In the genomic region with DNA sequence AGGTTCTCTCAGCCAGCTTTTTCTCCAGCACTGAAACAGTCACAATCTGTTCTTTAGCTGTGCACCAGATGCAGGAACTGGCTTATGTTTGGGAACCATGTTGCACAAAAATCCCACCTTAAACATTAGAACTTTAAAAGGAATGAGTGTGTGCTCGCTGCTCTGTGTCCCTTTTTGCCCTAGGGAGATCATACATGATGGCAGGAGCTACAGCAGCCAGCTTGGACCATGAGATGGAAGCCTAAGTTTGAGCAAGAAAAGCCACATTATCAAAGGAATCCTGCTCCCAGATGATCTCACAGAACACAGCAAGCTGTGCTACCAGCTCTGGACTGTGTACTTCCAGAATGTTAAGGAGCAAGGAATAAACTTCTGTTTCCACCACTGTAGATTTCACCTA, we compare ENCODE assay signal across 24 cellular contexts. TPM values are rescaled to one million over a fixed set of nuclear protein-coding genes. Genes with fewer than 3 reads are reported as not detected.
"Had no signal": no experiment of that assay in that cellular context is flagged by ENCODE, and none has a peak within 500 bp of the region (broad histone marks: within the 10 kb centered on the region; RNA-seq: fewer than 3 reads in every experiment).

No MANE protein-coding gene starts in this region.

- H3K4me1 ChIP-seq: parathyroid adenoma had no signal

- H3K27me3 Mint-ChIP-seq: naive thymus-derived CD4-positive, alpha-beta T cell; T-cell had no signal

- H3K9me3 ChIP-seq: neutrophil, sigmoid colon, spleen had no signal

- ATAC-seq: activated T-cell treated with anti-CD3 and anti-CD28 coated beads, Interleukin-2, amount 50 U/mL, for 72 hours; naive thymus-derived CD4-positive, alpha-beta T cell; stimulated activated naive CD8-positive, alpha-beta T cell treated with anti-CD3 and anti-CD28 coated beads, Interleukin-15, Interleukin-2, amounts not matched to agents 100 U/mL and 50 U/mL, for 24 hours; T-cell; WTC11 had no signal

- H3K27me3 ChIP-seq: brain microvascular endothelial cell, dorsolateral prefrontal cortex, neutrophil, sigmoid colon, spleen had no signal

- H3K27ac ChIP-seq: brain microvascular endothelial cell, epithelial cell of prostate, neutrophil, parathyroid adenoma, sigmoid colon, spleen had no signal

- H3K9me3 Mint-ChIP-seq: activated T-cell treated with anti-CD3 and anti-CD28 coated beads, Interleukin-2, amount 50 U/mL, for 72 hours; T-cell had no signal

- H3K27ac Mint-ChIP-seq: endodermal cell, T-cell had no signal

- H2AFZ ChIP-seq: parathyroid adenoma had no signal

- H3K9ac ChIP-seq: parathyroid adenoma had no signal

- H3K4me3 Mint-ChIP-seq: endodermal cell, WTC11 had no signal

- DNase-seq: activated CD4-positive, alpha-beta T cell treated with anti-CD3 and anti-CD28 coated beads for 48 hours; activated CD8-positive, alpha-beta memory T cell treated with anti-CD3 and anti-CD28 coated beads, Interleukin-2, amount 50 U/mL, for 4 hours; activated T-cell treated with anti-CD3 and anti-CD28 coated beads, Interleukin-2, amount 50 U/mL, for 72 hours; aorta; brain microvascular endothelial cell; central memory CD4-positive, alpha-beta T cell; dorsolateral prefrontal cortex; endodermal cell; foreskin fibroblast; mesendoderm; naive thymus-derived CD4-positive, alpha-beta T cell; sigmoid colon; spleen; stimulated activated naive CD8-positive, alpha-beta T cell treated with anti-CD3 and anti-CD28 coated beads, Interleukin-15, Interleukin-2, amounts not matched to agents 100 U/mL and 50 U/mL, for 24 hours; T-cell; trophoblast cell had no signal

- H3K4me3 ChIP-seq: sigmoid colon, spleen had no signal

RNA-seq across cellular contexts. Expression of a gene that starts 31.6 kb away (rescaled TPM):
- total RNA-seq: activated T-cell treated with anti-CD3 and anti-CD28 coated beads, Interleukin-2, amount 50 U/mL, for 72 hours; aorta; glomerular endothelial cell; lower leg skin; mucosa of gallbladder; naive thymus-derived CD4-positive, alpha-beta T cell; sigmoid colon; spleen; T-cell; WTC11 had no signal
- polyA plus RNA-seq: aorta; naive thymus-derived CD4-positive, alpha-beta T cell; spleen had no signal

RNA-seq across cellular contexts. Expression of a gene that starts 45.4 kb away (rescaled TPM):
- total RNA-seq: activated T-cell treated with anti-CD3 and anti-CD28 coated beads, Interleukin-2, amount 50 U/mL, for 72 hours; glomerular endothelial cell; naive thymus-derived CD4-positive, alpha-beta T cell; temporal lobe had no signal
- polyA plus RNA-seq: naive thymus-derived CD4-positive, alpha-beta T cell had no signal

RNA-seq across cellular contexts. Expression of a gene that starts 49.4 kb away (rescaled TPM):
- total RNA-seq: activated T-cell treated with anti-CD3 and anti-CD28 coated beads, Interleukin-2, amount 50 U/mL, for 72 hours; glomerular endothelial cell; naive thymus-derived CD4-positive, alpha-beta T cell; T-cell; temporal lobe had no signal
- polyA plus RNA-seq: naive thymus-derived CD4-positive, alpha-beta T cell had no signal
